ENCODE assay signal across 1 cellular context in the genomic region with DNA sequence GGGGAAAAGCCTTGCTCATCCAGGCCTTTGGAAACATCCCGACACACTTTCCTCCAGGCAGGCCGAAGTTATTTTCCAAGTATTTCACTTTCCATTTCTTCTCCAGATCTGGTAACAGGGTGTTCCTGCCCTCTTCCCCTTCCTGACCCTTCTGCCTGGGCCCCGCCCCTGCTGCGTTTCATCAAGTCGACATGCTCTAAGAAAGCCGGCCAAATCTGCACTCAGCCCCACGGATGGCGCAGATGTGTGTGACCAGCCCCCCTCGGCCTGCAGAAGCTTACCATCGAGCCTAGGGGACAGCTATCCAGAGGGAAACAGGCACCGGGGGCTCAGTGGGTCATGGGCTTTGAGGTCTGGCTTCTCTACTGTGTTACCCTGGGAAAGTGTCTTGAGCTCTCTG.
TF ChIP-seq lines count a peak whose summit lies in the region.

No MANE protein-coding gene starts in this region.

TF ChIP-seq in HepG2, 621 proteins besides CTCF, POLR2A, EP300 and RAD21:
- peak; percentile 46; the same call in 1 of the 2 replicates for TF ChIP-seq ZNF768 (CRISPR knock-in tag; IDR thresholded peaks at IDR 0.05)
- TF ChIP-seq ZNF225 (CRISPR knock-in tag; IDR thresholded peaks at IDR 0.05), result no peak
